ENCODE assay signal across 28 cellular contexts in the genomic region with DNA sequence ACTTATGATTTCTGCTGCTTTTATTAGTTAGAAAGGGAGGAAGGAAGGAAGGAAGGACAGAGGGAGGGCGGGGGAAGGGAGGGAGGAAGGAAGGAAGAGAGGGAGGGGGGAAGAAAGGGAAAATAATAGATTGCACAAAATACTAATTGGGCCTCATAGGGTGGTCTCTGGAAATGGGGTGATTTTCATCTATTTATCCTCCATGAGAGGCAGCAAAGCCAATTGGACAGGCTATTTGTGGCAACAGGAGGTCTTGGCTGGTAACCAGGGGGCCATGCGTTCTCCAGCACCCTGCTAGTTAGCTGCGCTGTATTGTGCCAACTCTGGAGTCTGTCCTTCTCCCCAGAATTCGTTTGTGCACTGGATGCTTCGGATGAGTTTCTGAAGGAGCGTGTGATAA.
"Had no signal": no experiment of that assay in that cellular context is flagged by ENCODE, and none has a peak within 500 bp of the region (broad histone marks: within the 10 kb centered on the region; RNA-seq: fewer than 3 reads in every experiment).

No MANE protein-coding gene starts in this region.

- ATAC-seq: Panc1 had no signal

- H3K4me3 ChIP-seq: PC-9, SJSA1 had no signal

- FAIRE-seq: RCC 7860 had no signal

- H3K4me2 ChIP-seq: PC-9, SK-N-SH had no signal

- H3K36me3 ChIP-seq: SJSA1 had no signal

- H3K9me3 ChIP-seq: SJSA1, SK-N-SH had no signal

- H3K9ac ChIP-seq: SK-N-SH had no signal

- H2AFZ ChIP-seq: PC-9 had no signal

- H3K27ac ChIP-seq: PC-9, SJSA1 had no signal

- DNase-seq: Karpas-422, MM.1S, MV-4-11, NCI-H1092, NCI-H1105, NCI-H1417 treated with DMSO at 0.1 percent for 48 hours, NCI-H1436 treated with DMSO at 0.1 percent for 48 hours, NCI-H1694 treated with DMSO at 0.1 percent for 48 hours, NCI-H187 treated with DMSO at 0.1 percent for 48 hours, NCI-H2029, NCI-H2081, NCI-H2171 treated with DMSO at 0.1 percent for 48 hours, NCI-H2227 treated with DMSO at 0.1 percent for 48 hours, NCI-H345, NCI-H446, NCI-H510A treated with DMSO at 0.1 percent for 48 hours, NCI-H524 treated with DMSO at 0.1 percent for 48 hours, NCI-H526 treated with DMSO at 0.1 percent for 48 hours, NCI-H774, PC-9, Right ventricle myocardium superior, SHP77 treated with DMSO at 0.1 percent for 48 hours, SK-N-SH, SW 1271, T-helper 1 cell had no signal

- H3K4me1 ChIP-seq: SJSA1 had no signal

- H3K27me3 ChIP-seq: SJSA1 had no signal
